Comparison of ENCODE assay signal across 7 cellular contexts in the genomic region with DNA sequence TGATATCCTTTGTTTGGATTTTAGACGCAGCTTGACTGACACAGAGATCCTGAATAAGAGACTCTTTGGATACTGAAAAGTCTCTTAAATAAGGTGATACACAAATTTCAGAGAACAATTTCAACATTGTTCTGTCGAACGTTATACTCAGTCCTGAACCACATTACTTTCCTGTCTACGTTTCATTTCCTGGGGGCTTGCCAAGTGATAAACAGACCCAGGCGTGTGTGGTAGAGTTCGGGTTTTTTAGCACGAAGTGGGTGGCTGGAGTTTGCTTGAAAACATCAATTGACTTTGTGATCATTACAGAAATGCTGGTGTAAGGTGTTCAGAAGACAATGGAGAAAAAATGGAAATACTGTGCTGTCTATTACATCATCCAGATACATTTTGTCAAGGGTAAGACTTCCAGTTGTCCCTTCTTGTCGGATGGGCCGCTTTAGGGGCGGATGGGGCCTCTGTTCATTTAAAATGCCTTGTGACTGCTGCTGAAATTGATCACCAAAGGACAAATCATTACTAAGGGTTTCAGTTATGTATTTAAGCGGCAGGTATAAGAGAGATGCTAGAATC. TPM values are rescaled to one million over a fixed set of nuclear protein-coding genes. Genes with fewer than 3 reads are reported as not detected.
DNase-seq lines count a peak whose midpoint lies in the region; ATAC-seq, FAIRE-seq and TF ChIP-seq lines count a peak whose summit lies in the region.

A gene with protein sequence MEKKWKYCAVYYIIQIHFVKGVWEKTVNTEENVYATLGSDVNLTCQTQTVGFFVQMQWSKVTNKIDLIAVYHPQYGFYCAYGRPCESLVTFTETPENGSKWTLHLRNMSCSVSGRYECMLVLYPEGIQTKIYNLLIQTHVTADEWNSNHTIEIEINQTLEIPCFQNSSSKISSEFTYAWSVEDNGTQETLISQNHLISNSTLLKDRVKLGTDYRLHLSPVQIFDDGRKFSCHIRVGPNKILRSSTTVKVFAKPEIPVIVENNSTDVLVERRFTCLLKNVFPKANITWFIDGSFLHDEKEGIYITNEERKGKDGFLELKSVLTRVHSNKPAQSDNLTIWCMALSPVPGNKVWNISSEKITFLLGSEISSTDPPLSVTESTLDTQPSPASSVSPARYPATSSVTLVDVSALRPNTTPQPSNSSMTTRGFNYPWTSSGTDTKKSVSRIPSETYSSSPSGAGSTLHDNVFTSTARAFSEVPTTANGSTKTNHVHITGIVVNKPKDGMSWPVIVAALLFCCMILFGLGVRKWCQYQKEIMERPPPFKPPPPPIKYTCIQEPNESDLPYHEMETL (plus strand): TSS at position 287 of the 573 bp plus-strand sequence. CDS start 52 bp downstream, at position 339.

- no peak for TF ChIP-seq CTCF in gastroesophageal sphincter (IDR thresholded peaks at IDR 0.05)

- H3K27me3 ChIP-seq in small intestine (ENCODE audit: control insufficient read depth in 2 of 2, insufficient read depth in 2 of 2, low read length in 2 of 2) (no peaks in the 10 kb centered on the region), gastroesophageal sphincter (no peaks in the 10 kb centered on the region)

- H3K4me3 ChIP-seq in small intestine (ENCODE audit: low read depth in 1 of 2, low read length in 2 of 2) = peak within 1 kb of the TSS; percentile 25 to 40
- no peak within 1 kb of the TSS for H3K4me3 ChIP-seq in gastroesophageal sphincter

- FAIRE-seq in small intestine (lab: Jason Lieb, UNC) = no peak

- peak; percentile 39 for DNase-seq in NK-92 treated with Interleukin-12 subunit alpha and Interleukin-12 subunit beta, amount 100 ng/mL, for 24 hours (lab: John Stamatoyannopoulos, UW)
- peak; percentile 70 for DNase-seq in activated gamma-delta T cell treated with anti-CD3 and anti-CD28 coated beads, Interleukin-2, amount 50 U/mL, for 16 hours (ENCODE audit: low read depth)
- peak; percentile 71 for DNase-seq in small intestine
- no peak for DNase-seq in hepatic stellate cell (ENCODE audit: low spot score)
- no peak for DNase-seq in cortex of kidney (lab: John Stamatoyannopoulos, UW)

- H3K36me3 ChIP-seq in small intestine (ENCODE audit: control insufficient read depth in 2 of 2, insufficient read depth in 2 of 2, low read length in 2 of 2) (no peaks in the 10 kb centered on the region), gastroesophageal sphincter (no peaks in the 10 kb centered on the region)

- ATAC-seq in GM21515 (IDR thresholded peaks at IDR 0.05; ENCODE audit: unreplicated experiment) (peak; percentile 41), gastroesophageal sphincter (no peak)

- H3K27ac ChIP-seq in small intestine (ENCODE audit: low read depth in 1 of 2, low read length in 1 of 2) (peak within 1 kb of the TSS; percentile 62 to 92), gastroesophageal sphincter (no peak within 1 kb of the TSS)

- TF ChIP-seq EP300 in gastroesophageal sphincter (IDR thresholded peaks at IDR 0.05) = no peak

- H3K4me1 ChIP-seq in small intestine (ENCODE audit: control insufficient read depth in 2 of 2, insufficient read depth in 1 of 2, low read depth in 1 of 2, low read length in 1 of 2) (peaks cover 0 to 4% of the 10 kb centered on the region in 2 donors), gastroesophageal sphincter (no peaks in the 10 kb centered on the region)

- 37 to 50% (median 44%) methylated on average over 11 of the region's 11 CpGs for WGBS in small intestine, 3 donors
- 34 to 41% methylated on average over 10 to 11 of the region's 11 CpGs for WGBS in gastroesophageal sphincter (ENCODE audit: low coverage in 1 of 2), 2 donors

- no peak for TF ChIP-seq POLR2A in gastroesophageal sphincter (IDR thresholded peaks at IDR 0.05)

- H3K9me3 ChIP-seq in small intestine (ENCODE audit: control insufficient read depth, low read depth) (no peaks in the 10 kb centered on the region), gastroesophageal sphincter (no peaks in the 10 kb centered on the region)

RNA-seq across cellular contexts. Expression of the gene that starts here (rescaled TPM):
- 1 to 10 TPM; 1.3 to 1.9 (median 1.4) TPM for polyA plus RNA-seq in small intestine
- total RNA-seq in gastroesophageal sphincter = 1 to 10 TPM in 2 of 4 donors, under 1 TPM in 2; 0.19 to 1.2 (median 1.0) TPM

Comparison
In these comparisons a context has a peak if more than half of its experiments do, and no peak if none do; other contexts are left out.
1. DNase-seq: peak in NK-92 treated with Interleukin-12 subunit alpha and Interleukin-12 subunit beta, amount 100 ng/mL, for 24 hours (single experiment), activated gamma-delta T cell treated with anti-CD3 and anti-CD28 coated beads, Interleukin-2, amount 50 U/mL, for 16 hours (single experiment) and small intestine (single experiment); none in hepatic stellate cell (single experiment) and cortex of kidney (single experiment).
2. H3K27ac ChIP-seq: peak in small intestine (2 of 2); none in gastroesophageal sphincter (0 of 4).
3. H3K4me3 ChIP-seq: peak in small intestine (2 of 2); none in gastroesophageal sphincter (0 of 2).